8 cellular contexts compared by ENCODE assay signal in genomic region chrX:118976599-118977340, GRCh38. TPM values are rescaled to one million over a fixed set of nuclear protein-coding genes. Genes with fewer than 3 reads are reported as not detected.
DNase-seq lines count a peak whose midpoint lies in the region; ATAC-seq and TF ChIP-seq lines count a peak whose summit lies in the region.

No MANE protein-coding gene starts in this region.

- no peaks in the 10 kb centered on the region for H3K9me3 Mint-ChIP-seq in Caco-2 (ENCODE audit: unreplicated experiment)
- no peaks in the 10 kb centered on the region for H3K9me3 Mint-ChIP-seq in activated T-cell treated with anti-CD3 and anti-CD28 coated beads, Interleukin-2, amount 50 U/mL, for 24 hours
- no peaks in the 10 kb centered on the region for H3K9me3 Mint-ChIP-seq in glutamatergic neuron (ENCODE audit: unreplicated experiment)

- no peak overlapping the region for H3K4me3 ChIP-seq in Caco-2 (ENCODE audit: low read depth, low read length)
- peak overlapping the region; percentile 33 to 34 for H3K4me3 ChIP-seq in prostate gland

- H3K27ac Mint-ChIP-seq in Caco-2 (ENCODE audit: unreplicated experiment) (no peak overlapping the region), glutamatergic neuron (ENCODE audit: unreplicated experiment) (no peak overlapping the region)
- peak overlapping the region; percentile 57 for H3K27ac Mint-ChIP-seq in activated T-cell treated with anti-CD3 and anti-CD28 coated beads, Interleukin-2, amount 50 U/mL, for 24 hours

- H3K4me1 Mint-ChIP-seq in Caco-2 (ENCODE audit: low read depth, unreplicated experiment): no peaks in the 10 kb centered on the region
- peaks cover 26% of the 10 kb centered on the region for H3K4me1 Mint-ChIP-seq in activated T-cell treated with anti-CD3 and anti-CD28 coated beads, Interleukin-2, amount 50 U/mL, for 24 hours (ENCODE audit: low read depth)
- peaks cover 3% of the 10 kb centered on the region for H3K4me1 Mint-ChIP-seq in glutamatergic neuron (ENCODE audit: low read depth, unreplicated experiment)

- peaks cover 8% of the 10 kb centered on the region for H3K27me3 Mint-ChIP-seq in Caco-2 (ENCODE audit: insufficient read depth, unreplicated experiment)
- H3K27me3 Mint-ChIP-seq in activated T-cell treated with anti-CD3 and anti-CD28 coated beads, Interleukin-2, amount 50 U/mL, for 24 hours: peaks cover 41% of the 10 kb centered on the region
- H3K27me3 Mint-ChIP-seq in glutamatergic neuron (ENCODE audit: unreplicated experiment): peaks cover 5% of the 10 kb centered on the region

- CTCF ChIA-PET in Caco-2 (lab: Charles Lee): no interaction called here

- WGBS in prostate gland: 8% methylated on average over 13 of the region's 17 CpGs

- no peak for TF ChIP-seq POLR2A in prostate gland (IDR thresholded peaks at IDR 0.05)

- DNase-seq in Caco-2 (no peak), LoVo (ENCODE audit: low spot score) (peak; percentile 51), glutamatergic neuron (peak; percentile 20), prostate gland (ENCODE audit: low spot score) (peak; percentile 6), NK-92 (lab: John Stamatoyannopoulos, UW; ENCODE audit: unreplicated experiment) (no peak)
- peak; percentile 56 for DNase-seq in activated T-cell treated with anti-CD3 and anti-CD28 coated beads, Interleukin-2, amount 50 U/mL, for 24 hours

- H3K9me3 ChIP-seq in Caco-2: no peaks in the 10 kb centered on the region
- no peaks in the 10 kb centered on the region for H3K9me3 ChIP-seq in prostate gland

- H3K36me3 ChIP-seq in Caco-2 (ENCODE audit: control insufficient read depth, insufficient read depth, low read length): no peaks in the 10 kb centered on the region
- H3K36me3 ChIP-seq in prostate gland: no peaks in the 10 kb centered on the region

- peak overlapping the region; percentile 87 for H3K4me3 Mint-ChIP-seq in Caco-2 (ENCODE audit: unreplicated experiment)
- H3K4me3 Mint-ChIP-seq in activated T-cell treated with anti-CD3 and anti-CD28 coated beads, Interleukin-2, amount 50 U/mL, for 24 hours: peak overlapping the region; percentile 79
- H3K4me3 Mint-ChIP-seq in glutamatergic neuron (ENCODE audit: unreplicated experiment): no peak overlapping the region

- H3K36me3 Mint-ChIP-seq in Caco-2 (ENCODE audit: insufficient read depth, unreplicated experiment) (peaks cover 6% of the 10 kb centered on the region), glutamatergic neuron (ENCODE audit: unreplicated experiment) (no peaks in the 10 kb centered on the region)
- H3K36me3 Mint-ChIP-seq in activated T-cell treated with anti-CD3 and anti-CD28 coated beads, Interleukin-2, amount 50 U/mL, for 24 hours (ENCODE audit: low read depth): peaks cover 24% of the 10 kb centered on the region

- H3K27me3 ChIP-seq in Caco-2 (replicated peaks; ENCODE audit: control insufficient read depth, insufficient read depth, low read length): no peaks in the 10 kb centered on the region; the same call in none of the 2 replicates
- H3K27me3 ChIP-seq in prostate gland (replicated peaks; ENCODE audit: insufficient read depth): no peaks in the 10 kb centered on the region

- ATAC-seq in HG02678 (IDR thresholded peaks at IDR 0.05; ENCODE audit: unreplicated experiment) (no peak), GM21367 (IDR thresholded peaks at IDR 0.05; ENCODE audit: unreplicated experiment) (no peak)

- H3K4me1 ChIP-seq in Caco-2 (no peaks in the 10 kb centered on the region), prostate gland (replicated peaks) (no peaks in the 10 kb centered on the region)

- BruUV-seq in Caco-2 (replicated peaks; lab: Mats Ljungman, UMichigan): no TSS peak

- TF ChIP-seq CTCF in Caco-2 (IDR thresholded peaks at IDR 0.05; ENCODE audit: insufficient read depth in 1 of 2, low read depth in 1 of 2, low read length in 1 of 2, severe bottlenecking in 1 of 2, unreplicated experiment in 1 of 2): no peak
- no peak for TF ChIP-seq CTCF in glutamatergic neuron (IDR thresholded peaks at IDR 0.05; ENCODE audit: partially characterized antibody, unreplicated experiment)
- TF ChIP-seq CTCF in prostate gland (IDR thresholded peaks at IDR 0.05): no peak

- H3K27ac ChIP-seq in prostate gland: peak overlapping the region; percentile 41 to 54

- intact Hi-C loops in Caco-2 (cut with micrococcal nuclease; ENCODE audit: unreplicated experiment) (no loop called here), prostate gland (cut with DNase I) (loop anchor here (10.0 kb wide), 2 partner anchors 122 to 472 kb away; no protein-coding TSS in a partner anchor)

- POLR2A ChIA-PET in Caco-2 (lab: Charles Lee): no interaction called here

RNA-seq across cellular contexts. Expression of gene LONRF3, which starts 2.4 kb away (rescaled TPM):
- 0.65 and 0.84 TPM in 2 replicates for total RNA-seq in Caco-2 (2022)
- total RNA-seq in glutamatergic neuron (ENCODE audit: unreplicated experiment): 0.29 TPM
- total RNA-seq in prostate gland: 1 to 10 TPM; 3.5 to 8.1 TPM

Comparison
In these comparisons a context has a peak if more than half of its experiments do, and no peak if none do; other contexts are left out.
1. DNase-seq: peak in LoVo (single experiment), activated T-cell treated with anti-CD3 and anti-CD28 coated beads, Interleukin-2, amount 50 U/mL, for 24 hours (single experiment), glutamatergic neuron (single experiment) and prostate gland (single experiment); none in Caco-2 (0 of 2) and NK-92 (single experiment).